In genomic region chr11:62546937-62547625, GRCh38 we compare ENCODE assay signal across 8 cellular contexts. TPM values are rescaled to one million over a fixed set of nuclear protein-coding genes. Genes with fewer than 3 reads are reported as not detected.
DNase-seq lines count a peak whose midpoint lies in the region; ATAC-seq and TF ChIP-seq lines count a peak whose summit lies in the region.

No MANE protein-coding gene starts in this region.

- no peak for TF ChIP-seq RAD21 in neural cell (conservative IDR thresholded peaks at IDR 0.05)

- H3K9ac ChIP-seq in ES-I3 (ENCODE audit: low read depth, low read length), result peak overlapping the region; percentile 74
- H3K9ac ChIP-seq in neural cell (ENCODE audit: low read length), result no peak overlapping the region

- peak; percentile 56 for DNase-seq in RWPE1 (ENCODE audit: low spot score)
- no peak for DNase-seq in effector CD8-positive, alpha-beta T cell (lab: John Stamatoyannopoulos, UW)
- no peak for DNase-seq in SHP77 treated with DMSO at 0.1 percent for 48 hours (lab: John Stamatoyannopoulos, UW)

- H3K4me3 ChIP-seq in neural cell (ENCODE audit: low read length), result peak overlapping the region; percentile 59

- no peak for TF ChIP-seq EP300 in neural cell (conservative IDR thresholded peaks at IDR 0.05; ENCODE audit: poor library complexity, severe bottlenecking)

- H4K20me1 ChIP-seq in neural cell (ENCODE audit: insufficient read depth), result no peaks in the 10 kb centered on the region

- CTCF ChIA-PET in RWPE1 (lab: Yijun Ruan, JAX), result interaction anchor here (0.7 to 1.5 kb wide), 3 partner anchors 9 to 123 kb away, joined by 4 to 10 read pairs (median 4); no protein-coding TSS in a partner anchor

- H3K36me3 ChIP-seq in ES-I3 (ENCODE audit: insufficient read depth, low read length), result no peaks in the 10 kb centered on the region
- H3K36me3 ChIP-seq in neural cell (ENCODE audit: insufficient read depth, low read length), result no peaks in the 10 kb centered on the region

- peaks cover 60% of the 10 kb centered on the region for H3K27me3 ChIP-seq in neural cell (ENCODE audit: insufficient read depth, low read depth, low read length)

- no peak overlapping the region for H3K4me2 ChIP-seq in neural cell (ENCODE audit: low read length)

- POLR2A ChIA-PET in RWPE1 (lab: Yijun Ruan, JAX; ENCODE audit: low non-redundant PET), result interaction anchor here (0.7 to 2.3 kb wide), 5 partner anchors 8 to 45 kb away, joined by 3 to 11 read pairs (median 5); partner anchors contain the start of genes EEF1G and TUT1

- no peaks in the 10 kb centered on the region for H3K9me2 ChIP-seq in neural cell (ENCODE audit: insufficient read depth, low read length)

- ATAC-seq in esophagus mucosa, result peak; percentile 0
- ATAC-seq in GM21515 (IDR thresholded peaks at IDR 0.05; ENCODE audit: unreplicated experiment), result no peak
- ATAC-seq in HG02798 (IDR thresholded peaks at IDR 0.05; ENCODE audit: poor library complexity, unreplicated experiment), result no peak

- H3F3A ChIP-seq in neural cell (ENCODE audit: insufficient read depth, low read length, poor library complexity, severe bottlenecking), result no peaks in the 10 kb centered on the region

- H3K9me3 ChIP-seq in ES-I3 (ENCODE audit: control insufficient read depth, insufficient read depth, low read length) (no peaks in the 10 kb centered on the region), neural cell (ENCODE audit: low read length) (no peaks in the 10 kb centered on the region)

- no peak overlapping the region for H2AFZ ChIP-seq in neural cell (ENCODE audit: low read depth, low read length)

- H3K27ac ChIP-seq in RWPE1 (peak overlapping the region; percentile 100), neural cell (ENCODE audit: low read length) (no peak overlapping the region)

- TF ChIP-seq CTCF in RWPE1 (conservative IDR thresholded peaks at IDR 0.05; ENCODE audit: low read depth), result no peak
- TF ChIP-seq CTCF in neural cell (IDR thresholded peaks at IDR 0.05; ENCODE audit: poor library complexity, severe bottlenecking), result no peak

- H3K79me2 ChIP-seq in neural cell (replicated peaks; ENCODE audit: insufficient read depth, low read length), result no peaks in the 10 kb centered on the region

- H3K4me1 ChIP-seq in ES-I3 (ENCODE audit: insufficient read depth, low read length), result peaks cover 18% of the 10 kb centered on the region

TF ChIP-seq in neural cell, 6 proteins besides CTCF, POLR2A, EP300 and RAD21:
- TF ChIP-seq MXI1 (conservative IDR thresholded peaks at IDR 0.05; ENCODE audit: poor library complexity, severe bottlenecking) (no peak), TAF1 (IDR thresholded peaks at IDR 0.05; ENCODE audit: low read depth) (no peak), POLR2AphosphoS5 (IDR thresholded peaks at IDR 0.05) (no peak), SMC3 (conservative IDR thresholded peaks at IDR 0.05; ENCODE audit: poor library complexity) (no peak), EZH2 (IDR thresholded peaks at IDR 0.05; ENCODE audit: borderline replicate concordance, insufficient read depth, low read length, poor library complexity, severe bottlenecking) (no peak), REST (IDR thresholded peaks at IDR 0.05; ENCODE audit: borderline replicate concordance) (no peak)

RNA-seq across cellular contexts. Expression of gene AHNAK, which starts 0.5 kb away (rescaled TPM):
- 931 TPM for total RNA-seq in esophagus mucosa
- 0.11 and 0.12 TPM in 2 replicates for polyA plus RNA-seq in neural cell
- 0.81 and 0.97 TPM in 2 replicates for polyA minus RNA-seq in neural cell

RNA-seq across cellular contexts. Expression of gene EEF1G, which starts 26.6 kb away (rescaled TPM):
- 1,515 TPM for total RNA-seq in esophagus mucosa
- 1,473 and 1,555 TPM in 2 replicates for polyA plus RNA-seq in neural cell
- polyA minus RNA-seq in neural cell, result 976 and 1,099 TPM in 2 replicates

RNA-seq across cellular contexts. Expression of gene TUT1, which starts 44.2 kb away (rescaled TPM):
- 9.3 TPM for total RNA-seq in esophagus mucosa
- 12.0 and 17.8 TPM in 2 replicates for polyA plus RNA-seq in neural cell
- polyA minus RNA-seq in neural cell, result 8.5 and 12.2 TPM in 2 replicates

RNA-seq across cellular contexts. Expression of gene MTA2, which starts 54.6 kb away (rescaled TPM):
- total RNA-seq in esophagus mucosa, result 88.4 TPM
- 130 and 140 TPM in 2 replicates for polyA plus RNA-seq in neural cell
- polyA minus RNA-seq in neural cell, result 151 and 174 TPM in 2 replicates
